In genomic region chr16:86787538-86787937, GRCh38 we compare ENCODE assay signal across 27 cellular contexts.
DNase-seq lines count a peak whose midpoint lies in the region; ATAC-seq, FAIRE-seq and TF ChIP-seq lines count a peak whose summit lies in the region.
"Had no signal": no experiment of that assay in that cellular context is flagged by ENCODE, and none has a peak within 500 bp of the region (broad histone marks: within the 10 kb centered on the region; RNA-seq: fewer than 3 reads in every experiment).

No MANE protein-coding gene starts in this region.

- H3K36me3 ChIP-seq in kidney (ENCODE audit: control insufficient read depth in 1 of 2, insufficient read depth in 2 of 2, low read length in 2 of 2) = no peaks in the 10 kb centered on the region
- H3K36me3 ChIP-seq in colonic mucosa = no peaks in the 10 kb centered on the region
- H3K36me3 ChIP-seq: BE2C; BLaER1 treated with 17β-estradiol and CSF1 and Interleukin-3, amounts not matched to agents 10 nM and 100 nM; HAP-1 had no signal

- TF ChIP-seq CTCF in kidney (IDR thresholded peaks at IDR 0.05; ENCODE audit: borderline replicate concordance, extremely low read depth, insufficient read depth) (no peak), colonic mucosa (IDR thresholded peaks at IDR 0.05) (no peak)

- no peaks in the 10 kb centered on the region for H3K9me3 ChIP-seq in kidney (ENCODE audit: control insufficient read depth in 1 of 2, low read length in 2 of 2)
- H3K9me3 ChIP-seq in colonic mucosa = no peaks in the 10 kb centered on the region
- H3K9me3 ChIP-seq: A549; BE2C; BLaER1 treated with 17β-estradiol and CSF1 and Interleukin-3, amounts not matched to agents 10 nM and 100 nM; HAP-1 had no signal

- DNase-seq in kidney = no peak
- DNase-seq in colonic mucosa = no peak
- no peak for DNase-seq in NCI-H748 treated with DMSO at 0.1 percent for 48 hours (lab: John Stamatoyannopoulos, UW)
- no peak for DNase-seq in activated CD8-positive, alpha-beta memory T cell treated with anti-CD3 and anti-CD28 coated beads, Interleukin-2, amount 50 U/mL, for 48 hours
- DNase-seq: ACHN; AML-193; BE2C; CD4-positive, alpha-beta T cell; CD8-positive, alpha-beta memory T cell; DMS 273 treated with DMSO at 0.1 percent for 48 hours; DMS79; EL; GF-D8; GOT3; HFFc6 had no signal

- H3K27ac ChIP-seq in kidney (ENCODE audit: low read depth in 2 of 2, low read length in 2 of 2) (no peak overlapping the region), colonic mucosa (no peak overlapping the region)
- H3K27ac ChIP-seq: 22Rv1; A549; BLaER1 treated with 17β-estradiol and CSF1 and Interleukin-3, amounts not matched to agents 10 nM and 100 nM had no signal

- FAIRE-seq in A204.1 (lab: Jason Lieb, UNC) (peak; percentile 98), TTC549 (lab: Jason Lieb, UNC) (peak; percentile 92), endometrium (lab: Jason Lieb, UNC) (peak; percentile 95), kidney (lab: Jason Lieb, UNC) (peak; percentile 96)
- FAIRE-seq: A549, D721Med, GM12891, GM18507, H54 had no signal

- H3K27me3 ChIP-seq in colonic mucosa = no peaks in the 10 kb centered on the region
- H3K27me3 ChIP-seq: BLaER1 treated with 17β-estradiol and CSF1 and Interleukin-3, amounts not matched to agents 10 nM and 100 nM had no signal

- intact Hi-C loops in kidney (cut with DNase I) = no loop called here
- intact Hi-C loops in colonic mucosa (cut with DNase I) = no loop called here

- no peak for ATAC-seq in GM19395 (IDR thresholded peaks at IDR 0.05; ENCODE audit: unreplicated experiment)
- ATAC-seq: A549 had no signal

- H3K9ac ChIP-seq in kidney (ENCODE audit: low read length in 2 of 2) (no peak overlapping the region), colonic mucosa (ENCODE audit: low read depth in 2 of 2, low read length in 2 of 2) (no peak overlapping the region)
- H3K9ac ChIP-seq: BLaER1 treated with 17β-estradiol and CSF1 and Interleukin-3, amounts not matched to agents 10 nM and 100 nM had no signal

- H3K4me1 ChIP-seq in kidney (ENCODE audit: control insufficient read depth in 1 of 2, insufficient read depth in 1 of 2, low read depth in 1 of 2, low read length in 2 of 2) = no peaks in the 10 kb centered on the region
- no peaks in the 10 kb centered on the region for H3K4me1 ChIP-seq in colonic mucosa
- H3K4me1 ChIP-seq: A549, BE2C, HAP-1 had no signal

- H3K4me3 ChIP-seq in kidney (ENCODE audit: low read length in 2 of 2) = no peak overlapping the region
- H3K4me3 ChIP-seq in colonic mucosa = no peak overlapping the region
- H3K4me3 ChIP-seq: A549; BLaER1 treated with 17β-estradiol and CSF1 and Interleukin-3, amounts not matched to agents 10 nM and 100 nM; HAP-1 had no signal
